Comparison of ENCODE assay signal across 15 cellular contexts in the genomic region with DNA sequence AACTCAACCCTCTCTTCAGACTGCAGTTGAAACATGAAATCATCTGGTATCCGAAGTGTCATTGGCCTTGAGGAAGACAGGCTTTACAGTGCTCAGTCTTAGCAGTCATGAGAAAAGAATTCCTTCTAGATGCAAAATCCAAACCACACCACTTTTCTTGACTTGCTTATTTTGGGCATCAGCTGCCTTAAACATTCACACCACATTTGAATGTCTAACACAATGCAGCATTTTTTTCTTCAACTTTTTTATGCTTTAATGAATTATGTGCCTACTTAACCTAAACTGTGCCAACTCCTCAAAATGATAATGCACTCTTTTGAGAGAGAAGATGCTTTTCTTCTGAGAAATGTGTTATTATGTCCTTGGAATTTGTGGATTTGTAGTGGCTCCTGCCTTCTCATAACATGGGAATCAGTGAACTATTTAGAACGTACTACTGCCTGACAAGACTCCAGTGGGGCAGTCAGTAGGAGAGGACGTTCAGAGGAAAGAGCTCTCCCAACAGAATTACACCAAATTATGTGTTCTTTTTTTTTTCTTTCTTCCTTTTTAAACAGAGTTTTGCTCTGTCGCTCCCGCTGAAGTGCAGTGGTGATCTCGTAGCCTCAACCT.
"Had no signal": no experiment of that assay in that cellular context is flagged by ENCODE, and none has a peak within 500 bp of the region (broad histone marks: within the 10 kb centered on the region; RNA-seq: fewer than 3 reads in every experiment).

No MANE protein-coding gene starts in this region.

- ATAC-seq: left colon; naive thymus-derived CD8-positive, alpha-beta T cell; psoas muscle; right lobe of liver; stimulated activated naive B cell treated with anti-CD40 and anti-IgM and Interleukin-4, amounts not matched to agents 10 μg/mL and 1 μg/mL and 100 μg/mL, for 72 hours; T-helper 17 cell had no signal

- H3K9me3 ChIP-seq: colonic mucosa, psoas muscle, right lobe of liver, transverse colon had no signal

- H3K36me3 Mint-ChIP-seq: naive thymus-derived CD8-positive, alpha-beta T cell had no signal

- H3K4me3 Mint-ChIP-seq: activated T-cell treated with anti-CD3 and anti-CD28 coated beads, Interleukin-2, amount 50 U/mL, for 24 hours; naive thymus-derived CD8-positive, alpha-beta T cell; stimulated activated naive B cell treated with anti-CD40 and anti-IgM and Interleukin-4, amounts not matched to agents 10 μg/mL and 1 μg/mL and 100 μg/mL, for 72 hours had no signal

- H3K27me3 Mint-ChIP-seq: activated T-cell treated with anti-CD3 and anti-CD28 coated beads, Interleukin-2, amount 50 U/mL, for 24 hours; stimulated activated naive B cell treated with anti-CD40 and anti-IgM and Interleukin-4, amounts not matched to agents 10 μg/mL and 1 μg/mL and 100 μg/mL, for 72 hours had no signal

- H3K27ac ChIP-seq: colonic mucosa, psoas muscle, right lobe of liver, transverse colon had no signal

- DNase-seq: activated CD4-positive, alpha-beta T cell treated with anti-CD3 and anti-CD28 coated beads, Interleukin-2, amount 50 U/mL, for 4 hours; activated CD4-positive, CD25-positive, alpha-beta regulatory T cell; activated gamma-delta T cell treated with Interleukin-2 at 50 U/mL for 16 hours; activated T-cell treated with anti-CD3 and anti-CD28 coated beads, Interleukin-2, amount 50 U/mL, for 24 hours; colonic mucosa; effector CD4-positive, alpha-beta T cell; hypothalamus; left colon; naive thymus-derived CD8-positive, alpha-beta T cell; psoas muscle; right lobe of liver; stimulated activated CD4-positive, alpha-beta T cell treated with anti-CD3 and anti-CD28 coated beads, Interleukin-2, amount 100 ng/mL, for 24 hours; stimulated activated naive B cell treated with anti-CD40 and anti-IgM and Interleukin-4, amounts not matched to agents 10 μg/mL and 1 μg/mL and 100 μg/mL, for 72 hours; T-helper 17 cell; transverse colon had no signal

- H3K9me3 Mint-ChIP-seq: activated T-cell treated with anti-CD3 and anti-CD28 coated beads, Interleukin-2, amount 50 U/mL, for 24 hours; naive thymus-derived CD8-positive, alpha-beta T cell; stimulated activated naive B cell treated with anti-CD40 and anti-IgM and Interleukin-4, amounts not matched to agents 10 μg/mL and 1 μg/mL and 100 μg/mL, for 72 hours had no signal

- H3K4me3 ChIP-seq: colonic mucosa, psoas muscle, right lobe of liver, transverse colon had no signal

- H3K36me3 ChIP-seq: colonic mucosa, right lobe of liver, transverse colon had no signal

- H3K27me3 ChIP-seq: colonic mucosa, right lobe of liver, transverse colon had no signal

- H3K27ac Mint-ChIP-seq: activated T-cell treated with anti-CD3 and anti-CD28 coated beads, Interleukin-2, amount 50 U/mL, for 24 hours; stimulated activated naive B cell treated with anti-CD40 and anti-IgM and Interleukin-4, amounts not matched to agents 10 μg/mL and 1 μg/mL and 100 μg/mL, for 72 hours; T-helper 17 cell had no signal
